Comparison of ENCODE assay signal across 11 cellular contexts in genomic region chr17:28908640-28909098, GRCh38. TPM values are rescaled to one million over a fixed set of nuclear protein-coding genes. Genes with fewer than 3 reads are reported as not detected.
A peak's percentile ranks its signal among the peaks of the same experiment; 100 is the strongest.
DNase-seq lines count a peak whose midpoint lies in the region; ATAC-seq and TF ChIP-seq lines count a peak whose summit lies in the region.
"Had no signal": no experiment of that assay in that cellular context is flagged by ENCODE, and none has a peak within 500 bp of the region (broad histone marks: within the 10 kb centered on the region; RNA-seq: fewer than 3 reads in every experiment).

No MANE protein-coding gene starts in this region.

- peak overlapping the region; percentile 70 for H3K9ac ChIP-seq in adipocyte (ENCODE audit: low read length)
- H3K9ac ChIP-seq in neural progenitor cell, result no peak overlapping the region
- H3K9ac ChIP-seq: KMS-11 had no signal

- no peak for TF ChIP-seq POLR2A in gastroesophageal sphincter (IDR thresholded peaks at IDR 0.05)

- no peak overlapping the region for H2AFZ ChIP-seq in neural progenitor cell (replicated peaks)

- TF ChIP-seq EP300 in gastroesophageal sphincter (IDR thresholded peaks at IDR 0.05), result no peak

- H3K9me3 ChIP-seq in adipocyte (ENCODE audit: control insufficient read depth, low read length) (no peaks in the 10 kb centered on the region), gastroesophageal sphincter (no peaks in the 10 kb centered on the region), neural progenitor cell (ENCODE audit: low read depth) (no peaks in the 10 kb centered on the region)

- ATAC-seq in gastroesophageal sphincter, result peak; percentile 75
- peak; percentile 84 for ATAC-seq in sciatic nerve

- 0 to 60% methylated on average over 1 of the region's 5 CpGs for WGBS in gastroesophageal sphincter (ENCODE audit: low coverage in 1 of 2), 2 donors

- H3K36me3 ChIP-seq in adipocyte (ENCODE audit: control insufficient read depth, insufficient read depth, low read length, severe bottlenecking) (peaks cover 84% of the 10 kb centered on the region), gastroesophageal sphincter (peaks cover 0 to 83% of the 10 kb centered on the region in 2 donors), neural progenitor cell (peaks cover 6% of the 10 kb centered on the region)

- H3K4me1 ChIP-seq in adipocyte (ENCODE audit: control insufficient read depth, insufficient read depth, low read length) (peaks cover 20% of the 10 kb centered on the region), gastroesophageal sphincter (peaks cover 7 to 41% (median 22%) of the 10 kb centered on the region in 3 donors), neural progenitor cell (no peaks in the 10 kb centered on the region)

- peaks cover 14% of the 10 kb centered on the region for H3K27me3 Mint-ChIP-seq in neural progenitor cell (ENCODE audit: insufficient read depth, low read depth)

- no peaks in the 10 kb centered on the region for H3K27me3 ChIP-seq in adipocyte (replicated peaks; ENCODE audit: control insufficient read depth, insufficient read depth, low read length)
- H3K27me3 ChIP-seq in gastroesophageal sphincter, result no peaks in the 10 kb centered on the region
- no peaks in the 10 kb centered on the region for H3K27me3 ChIP-seq in neural progenitor cell

- peaks cover 13% of the 10 kb centered on the region for H4K20me1 ChIP-seq in neural progenitor cell (ENCODE audit: low read depth)

- no peaks in the 10 kb centered on the region for H3K9me3 Mint-ChIP-seq in neural progenitor cell

- no peaks in the 10 kb centered on the region for H3K79me2 ChIP-seq in neural progenitor cell (ENCODE audit: low read depth)

- peak in 1 of 4 experiments; percentile 7 for TF ChIP-seq CTCF in gastroesophageal sphincter (IDR thresholded peaks at IDR 0.05)
- TF ChIP-seq CTCF in neural progenitor cell (IDR thresholded peaks at IDR 0.05), result no peak

- H3K4me3 Mint-ChIP-seq in neural progenitor cell, result no peak overlapping the region

- peaks cover 38% of the 10 kb centered on the region for H3F3A ChIP-seq in neural progenitor cell (ENCODE audit: low read depth)

- peak; percentile 79 for DNase-seq in EL
- peak; percentile 80 for DNase-seq in adipocyte (ENCODE audit: low read depth)
- DNase-seq in sciatic nerve (ENCODE audit: low spot score), result peak; percentile 71
- no peak for DNase-seq in neural progenitor cell (ENCODE audit: low spot score)
- DNase-seq in stimulated activated CD4-positive, alpha-beta T cell treated with anti-CD3 and anti-CD28 coated beads, Interleukin-4, amount 100 ng/mL, for 24 hours, result no peak
- no peak for DNase-seq in LoVo (ENCODE audit: low spot score)
- no peak for DNase-seq in NCI-H2107 (lab: John Stamatoyannopoulos, UW)
- DNase-seq: activated T-cell treated with anti-CD3 and anti-CD28 coated beads, Interleukin-2, amount 50 U/mL, for 1 hour; SIG-M5 had no signal

- peaks cover 34% of the 10 kb centered on the region for H3K36me3 Mint-ChIP-seq in neural progenitor cell

- H3K4me2 ChIP-seq in neural progenitor cell, result no peak overlapping the region
- H3K4me2 ChIP-seq: KMS-11 had no signal

- H3K4me3 ChIP-seq in adipocyte (ENCODE audit: low read length) (peak overlapping the region; percentile 42), gastroesophageal sphincter (no peak overlapping the region), neural progenitor cell (no peak overlapping the region)

- no peak overlapping the region for H3K27ac Mint-ChIP-seq in neural progenitor cell

- H3K4me1 Mint-ChIP-seq in neural progenitor cell, result no peaks in the 10 kb centered on the region

- intact Hi-C loops in sciatic nerve (cut with DNase I), result loop anchor here (5.0 kb wide), 1 partner anchor 146 kb away; no protein-coding TSS in a partner anchor

- H3K27ac ChIP-seq in gastroesophageal sphincter (peak overlapping the region; percentile 77 to 89 (median 80)), neural progenitor cell (no peak overlapping the region)
- H3K27ac ChIP-seq: KMS-11 had no signal

RNA-seq across cellular contexts. Expression of gene DHRS13, which starts 5.8 kb away (rescaled TPM):
- total RNA-seq in gastroesophageal sphincter (1 to 10 TPM; 3.9 to 6.5 (median 5.2) TPM), sciatic nerve (9.6 TPM), neural progenitor cell (ENCODE audit: low replicate concordance) (25.6 and 36.0 TPM in 2 replicates)

RNA-seq across cellular contexts. Expression of gene FLOT2, which starts 11.1 kb away (rescaled TPM):
- total RNA-seq in gastroesophageal sphincter (100 to 1,000 TPM in 2 of 4 donors, 10 to 100 TPM in 2; 71.6 to 107 (median 91.2) TPM), sciatic nerve (111 TPM), neural progenitor cell (ENCODE audit: low replicate concordance) (84.0 and 131 TPM in 2 replicates)

RNA-seq across cellular contexts. Expression of gene PHF12, which starts 42.6 kb away (rescaled TPM):
- total RNA-seq in gastroesophageal sphincter (10 to 100 TPM; 20.2 to 46.9 (median 37.8) TPM), sciatic nerve (42.8 TPM), neural progenitor cell (ENCODE audit: low replicate concordance) (49.1 and 54.3 TPM in 2 replicates)

RNA-seq across cellular contexts. Expression of gene ERAL1, which starts 53.9 kb away (rescaled TPM):
- total RNA-seq in gastroesophageal sphincter (10 to 100 TPM; 25.8 to 48.3 (median 29.2) TPM), sciatic nerve (23.0 TPM), neural progenitor cell (ENCODE audit: low replicate concordance) (25.8 and 44.8 TPM in 2 replicates)

Comparison
In these comparisons a context has a peak if more than half of its experiments do, and no peak if none do; other contexts are left out.
1. DNase-seq: peak in EL (single experiment), adipocyte (single experiment) and sciatic nerve (single experiment); none in neural progenitor cell (single experiment), stimulated activated CD4-positive, alpha-beta T cell treated with anti-CD3 and anti-CD28 coated beads, Interleukin-4, amount 100 ng/mL, for 24 hours (single experiment), LoVo (single experiment) and NCI-H2107 (single experiment).